In genomic region chr3:171460226-171461086, GRCh38 we compare ENCODE assay signal across 8 cellular contexts. TPM values are rescaled to one million over a fixed set of nuclear protein-coding genes. Genes with fewer than 3 reads are reported as not detected.
DNase-seq lines count a peak whose midpoint lies in the region; ATAC-seq and TF ChIP-seq lines count a peak whose summit lies in the region.

Gene TNIK (minus strand): TSS chr3:171460405. CDS start chr3:171460063, 342 bp downstream.

- no peaks in the 10 kb centered on the region for H3F3A ChIP-seq in SU-DHL-6 (ENCODE audit: insufficient read depth)

- no peaks in the 10 kb centered on the region for H3K79me2 ChIP-seq in SU-DHL-6 (ENCODE audit: insufficient read depth, low read length)
- no peaks in the 10 kb centered on the region for H3K79me2 ChIP-seq in trophoblast cell (ENCODE audit: control insufficient read depth, insufficient read depth, low read length, poor library complexity)

- H3K4ac ChIP-seq in trophoblast cell (ENCODE audit: low read depth, low read length) = no peak within 1 kb of the TSS

- peak within 1 kb of the TSS; percentile 38 for H3K23ac ChIP-seq in trophoblast cell (ENCODE audit: low read length)

- H3K9ac ChIP-seq in SU-DHL-6 (ENCODE audit: low read length) (peak within 1 kb of the TSS; percentile 21; the same call in 1 of the 2 replicates), trophoblast cell (ENCODE audit: low read length) (peak within 1 kb of the TSS; percentile 26)

- H3K4me1 Mint-ChIP-seq in activated naive CD8-positive, alpha-beta T cell treated with anti-CD3 and anti-CD28 coated beads, Interleukin-2, amount 10 ng/mL, durations not matched to agents 7 days and 5 days = peaks cover 34% of the 10 kb centered on the region

- H3K27me3 Mint-ChIP-seq in activated naive CD8-positive, alpha-beta T cell treated with anti-CD3 and anti-CD28 coated beads, Interleukin-2, amount 10 ng/mL, durations not matched to agents 7 days and 5 days = no peaks in the 10 kb centered on the region

- TF ChIP-seq POLR2A in NB4 (IDR thresholded peaks at IDR 0.05; ENCODE audit: extremely low read depth, insufficient read length) = peak; percentile 34
- peak; percentile 71 for TF ChIP-seq POLR2A in transverse colon (IDR thresholded peaks at IDR 0.05)

- no peak within 1 kb of the TSS for H3K27ac ChIP-seq in SU-DHL-6 (ENCODE audit: low read depth, low read length)
- H3K27ac ChIP-seq in trophoblast cell (ENCODE audit: low read depth, low read length) = no peak within 1 kb of the TSS
- H3K27ac ChIP-seq in transverse colon = peak within 1 kb of the TSS; percentile 90 to 95 (median 92)

- H3K4me1 ChIP-seq in trophoblast cell (ENCODE audit: control insufficient read depth in 1 of 2, insufficient read depth in 2 of 2, low read length in 2 of 2) (peaks cover 6 to 13% of the 10 kb centered on the region in 2 experiments), transverse colon (peaks cover 0 to 36% (median 21%) of the 10 kb centered on the region in 4 donors)

- H3K18ac ChIP-seq in trophoblast cell (ENCODE audit: low read length) = no peak within 1 kb of the TSS

- in situ Hi-C loops in transverse colon (cut with MboI; ENCODE audit: low pct_ligation_motif_present in 1 of 4, low pct_unique_long_range_greater_than_20kb in 1 of 4, low sequenced_read_pairs in 3 of 4) = no loop called here

- WGBS in trophoblast cell (ENCODE audit: extremely low coverage, insufficient coverage, insufficient read length) = no CpG with 5 or more reads among the region's 66 CpGs
- 0 to 1% methylated on average over 1 to 55 of the region's 66 CpGs for WGBS in transverse colon (ENCODE audit: low coverage in 1 of 2), 2 donors

- TF ChIP-seq CTCF in GM10266 (IDR thresholded peaks at IDR 0.05; ENCODE audit: control insufficient read depth, insufficient read depth, low read depth, missing control alignments) (peak; percentile 55), NB4 (IDR thresholded peaks at IDR 0.05; ENCODE audit: low read depth, low read length) (no peak), SU-DHL-6 (IDR thresholded peaks at IDR 0.05; ENCODE audit: insufficient read depth, low read length, poor library complexity, severe bottlenecking) (no peak), transverse colon (IDR thresholded peaks at IDR 0.05) (peak; percentile 21 to 61 (median 36))

- H3K36me3 Mint-ChIP-seq in activated naive CD8-positive, alpha-beta T cell treated with anti-CD3 and anti-CD28 coated beads, Interleukin-2, amount 10 ng/mL, durations not matched to agents 7 days and 5 days = peaks cover 7% of the 10 kb centered on the region

- H3K9me3 ChIP-seq in SU-DHL-6 (ENCODE audit: insufficient read depth, low read length) (no peaks in the 10 kb centered on the region), trophoblast cell (ENCODE audit: insufficient read depth, low read depth, low read length) (no peaks in the 10 kb centered on the region), transverse colon (no peaks in the 10 kb centered on the region)

- no peak within 1 kb of the TSS for H2BK5ac ChIP-seq in trophoblast cell (ENCODE audit: low read depth, low read length, poor library complexity)

- intact Hi-C loops in Right ventricle myocardium superior (cut with DNase I) (loop anchor here (10.0 kb wide), 1 partner anchor 94 kb away; no protein-coding TSS in a partner anchor), transverse colon (cut with DNase I; ENCODE audit: low total_unique reads) (no loop called here)

- CTCF ChIA-PET in HEK293T (lab: Yijun Ruan, JAX) = interaction anchor here (0.6 to 1.3 kb wide), 3 partner anchors 9 to 113 kb away, joined by 3 read pairs; no protein-coding TSS in a partner anchor

- H2BK120ac ChIP-seq in trophoblast cell (ENCODE audit: insufficient read depth, low read length, poor library complexity) = no peak within 1 kb of the TSS

- H3K9me2 ChIP-seq in SU-DHL-6 (replicated peaks; ENCODE audit: insufficient read depth, low read length) = no peaks in the 10 kb centered on the region

- H4K12ac ChIP-seq in trophoblast cell (ENCODE audit: low read depth, low read length) = no peak within 1 kb of the TSS

- peak; percentile 80 for ATAC-seq in activated naive CD8-positive, alpha-beta T cell treated with anti-CD3 and anti-CD28 coated beads, Interleukin-2, amount 10 ng/mL, durations not matched to agents 7 days and 5 days (ENCODE audit: low read depth)
- ATAC-seq in Right ventricle myocardium superior (ENCODE audit: poor library complexity) = peak; percentile 95

- H3K4me2 ChIP-seq in SU-DHL-6 (ENCODE audit: low read depth, low read length, poor library complexity, severe bottlenecking) (peak within 1 kb of the TSS; percentile 59), trophoblast cell (ENCODE audit: low read length) (peak within 1 kb of the TSS; percentile 97)

- DNase-seq in GM10266 (ENCODE audit: extremely low spot score) (peak; percentile 96), HEK293T (ENCODE audit: extremely low spot score) (peak; percentile 82), NB4 (ENCODE audit: low read depth) (peak; percentile 97), Right ventricle myocardium superior (peak; percentile 95), trophoblast cell (peak; percentile 67 to 70), transverse colon (peak; percentile 96)
- peak; percentile 90 for DNase-seq in activated naive CD8-positive, alpha-beta T cell treated with anti-CD3 and anti-CD28 coated beads, Interleukin-2, amount 10 ng/mL, durations not matched to agents 7 days and 5 days

- no peaks in the 10 kb centered on the region for H4K20me1 ChIP-seq in SU-DHL-6 (ENCODE audit: low read depth, low read length)

- H3K4me3 ChIP-seq in NB4 (ENCODE audit: low read depth, low read length) (peak within 1 kb of the TSS; percentile 91), SU-DHL-6 (ENCODE audit: insufficient read depth, low read length, poor library complexity, severe bottlenecking) (peak within 1 kb of the TSS; percentile 46), trophoblast cell (ENCODE audit: low read depth, low read length) (peak within 1 kb of the TSS; percentile 83), transverse colon (peak within 1 kb of the TSS; percentile 69 to 85 (median 78))

- H3K79me1 ChIP-seq in trophoblast cell (ENCODE audit: low read length) = no peaks in the 10 kb centered on the region

- H3K27me3 ChIP-seq in SU-DHL-6 (ENCODE audit: low read length) = no peaks in the 10 kb centered on the region
- H3K27me3 ChIP-seq in trophoblast cell (ENCODE audit: insufficient read depth, low read length) = peaks cover 7% of the 10 kb centered on the region
- no peaks in the 10 kb centered on the region for H3K27me3 ChIP-seq in transverse colon

- H3K9me3 Mint-ChIP-seq in activated naive CD8-positive, alpha-beta T cell treated with anti-CD3 and anti-CD28 coated beads, Interleukin-2, amount 10 ng/mL, durations not matched to agents 7 days and 5 days = peaks cover 4% of the 10 kb centered on the region

- H2AK5ac ChIP-seq in trophoblast cell (ENCODE audit: low read length) = no peak within 1 kb of the TSS

- H3K36me3 ChIP-seq in SU-DHL-6 (ENCODE audit: low read length) (no peaks in the 10 kb centered on the region), trophoblast cell (ENCODE audit: control insufficient read depth in 1 of 2, insufficient read depth in 2 of 2, low read length in 2 of 2) (no peaks in the 10 kb centered on the region), transverse colon (no peaks in the 10 kb centered on the region)

- no peak within 1 kb of the TSS for H4K91ac ChIP-seq in trophoblast cell (ENCODE audit: low read depth, low read length)

- no peak within 1 kb of the TSS for H2BK12ac ChIP-seq in trophoblast cell (ENCODE audit: low read length)

- H3K14ac ChIP-seq in trophoblast cell (ENCODE audit: low read length) = no peak within 1 kb of the TSS

- H3K27ac Mint-ChIP-seq in activated naive CD8-positive, alpha-beta T cell treated with anti-CD3 and anti-CD28 coated beads, Interleukin-2, amount 10 ng/mL, durations not matched to agents 7 days and 5 days = peak within 1 kb of the TSS; percentile 91

- TF ChIP-seq EP300 in transverse colon (IDR thresholded peaks at IDR 0.05; ENCODE audit: low read depth) = no peak

- H3K4me3 Mint-ChIP-seq in activated naive CD8-positive, alpha-beta T cell treated with anti-CD3 and anti-CD28 coated beads, Interleukin-2, amount 10 ng/mL, durations not matched to agents 7 days and 5 days = peak within 1 kb of the TSS; percentile 93

- no peak within 1 kb of the TSS for H4K8ac ChIP-seq in trophoblast cell (ENCODE audit: low read depth, low read length)

- H2AFZ ChIP-seq in SU-DHL-6 (ENCODE audit: low read depth, low read length, severe bottlenecking) = peak within 1 kb of the TSS; percentile 37
- peak within 1 kb of the TSS; percentile 50 for H2AFZ ChIP-seq in trophoblast cell (ENCODE audit: insufficient read depth, low read length, poor library complexity)

- POLR2A ChIA-PET in HEK293T (lab: Yijun Ruan, JAX) = interaction anchor here (0.6 kb wide), 1 partner anchor 121 kb away, joined by 3 read pairs; no protein-coding TSS in a partner anchor
- POLR2A ChIA-PET in activated naive CD8-positive, alpha-beta T cell treated with anti-CD3 and anti-CD28 coated beads, Interleukin-2, amount 10 ng/mL, durations not matched to agents 7 days and 5 days (lab: Charles Lee) = interaction anchor here (0.7 to 3.0 kb wide), 13 partner anchors 16 to 1257 kb away, joined by 3 to 12 read pairs (median 3); no protein-coding TSS in a partner anchor

TF ChIP-seq in HEK293T, 16 proteins besides CTCF, POLR2A, EP300 and RAD21:
- 0 out of 2 replicates have a peak, but pooled peaks have one; percentile 55 for TF ChIP-seq HDGF (IDR thresholded peaks at IDR 0.05; ENCODE audit: borderline replicate concordance)
- TF ChIP-seq FOXK2 (IDR thresholded peaks at IDR 0.05) = no peak
- peak; percentile 25; the same call in 1 of the 2 replicates for TF ChIP-seq L3MBTL2 (conservative IDR thresholded peaks at IDR 0.05)
- TF ChIP-seq TARDBP (IDR thresholded peaks at IDR 0.05) = peak; percentile 89
- TF ChIP-seq FOXA1 (IDR thresholded peaks at IDR 0.05) = no peak
- TF ChIP-seq LEF1 (IDR thresholded peaks at IDR 0.05; ENCODE audit: borderline replicate concordance) = no peak
- no peak for TF ChIP-seq ZNF384 (IDR thresholded peaks at IDR 0.05)
- peak; percentile 94 for TF ChIP-seq PKNOX1 (IDR thresholded peaks at IDR 0.05)

RNA-seq across cellular contexts. Expression of gene TNIK, which starts in this region (rescaled TPM):
- 10 to 100 TPM; 47.6 to 52.7 TPM for total RNA-seq in activated naive CD8-positive, alpha-beta T cell treated with anti-CD3 and anti-CD28 coated beads, Interleukin-2, amount 10 ng/mL, durations not matched to agents 7 days and 5 days
- total RNA-seq in Right ventricle myocardium superior (22.5 TPM), transverse colon (10 to 100 TPM; 32.9 to 52.0 (median 40.2) TPM)
- 0.75 and 0.96 TPM in 2 replicates for polyA plus RNA-seq in trophoblast cell (2013)

Comparison
In these comparisons a context has a peak if more than half of its experiments do, and no peak if none do; other contexts are left out.
1. CTCF ChIP-seq: peak in GM10266 (single experiment) and transverse colon (5 of 5); none in NB4 (single experiment) and SU-DHL-6 (single experiment).
2. H3K27ac ChIP-seq: peak in transverse colon (4 of 4); none in SU-DHL-6 (single experiment) and trophoblast cell (single experiment).
3. Peak in every context shown above with its lines, with median percentiles within 50 percentile points of each other: DNase-seq and H3K4me3 ChIP-seq.